Comparison of ENCODE assay signal across 10 cellular contexts in the genomic region with DNA sequence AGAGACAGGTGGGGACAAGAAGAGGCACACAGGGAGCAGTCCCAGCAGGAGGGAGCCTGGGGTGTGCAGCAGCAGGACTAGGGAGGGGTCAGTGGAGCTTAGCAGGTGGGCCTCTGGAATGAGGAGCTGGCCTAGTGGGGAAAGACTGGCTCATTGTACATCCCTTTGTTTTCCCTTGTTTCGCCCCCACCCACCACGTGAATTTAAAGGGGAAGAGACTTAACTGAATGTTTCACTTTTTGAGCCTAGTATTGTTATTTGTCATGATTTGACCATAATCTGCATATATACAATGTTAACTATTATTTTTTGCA.
A peak's percentile ranks its signal among the peaks of the same experiment; 100 is the strongest.
DNase-seq lines count a peak whose midpoint lies in the region; ATAC-seq, FAIRE-seq and TF ChIP-seq lines count a peak whose summit lies in the region.
"Had no signal": no experiment of that assay in that cellular context is flagged by ENCODE, and none has a peak within 500 bp of the region (broad histone marks: within the 10 kb centered on the region; RNA-seq: fewer than 3 reads in every experiment).

No MANE protein-coding gene starts in this region.

- H3K79me2 ChIP-seq in DND-41 (ENCODE audit: insufficient read depth, low read length) = no peaks in the 10 kb centered on the region
- H3K79me2 ChIP-seq in OCI-LY3 (ENCODE audit: low read length) = no peaks in the 10 kb centered on the region

- H3K9ac ChIP-seq in DND-41 (ENCODE audit: low read depth, low read length) (no peak overlapping the region), OCI-LY3 (ENCODE audit: low read length) (no peak overlapping the region)

- no peak overlapping the region for H3K4me2 ChIP-seq in DND-41 (ENCODE audit: insufficient read depth, low read length)
- 0 out of 2 replicates have a peak overlapping the region, but pooled peaks have one; percentile 54 for H3K4me2 ChIP-seq in OCI-LY3 (ENCODE audit: low read length)

- DNase-seq in DND-41 = no peak
- peak; percentile 36 to 52 for DNase-seq in dermis microvascular lymphatic vessel endothelial cell (ENCODE audit: low read depth in 2 of 2)
- no peak for DNase-seq in gastrocnemius medialis
- no peak for DNase-seq in body of pancreas
- DNase-seq in NK-92 (lab: John Stamatoyannopoulos, UW; ENCODE audit: unreplicated experiment) = no peak
- DNase-seq in RCC 7860 (ENCODE audit: low spot score) = no peak
- DNase-seq: activated effector memory CD4-positive, alpha-beta T cell treated with Interleukin-2 at 50 U/mL for 16 hours had no signal

- TF ChIP-seq CTCF in DND-41 (IDR thresholded peaks at IDR 0.05; ENCODE audit: borderline replicate concordance, extremely low read depth, low read length, poor library complexity, severe bottlenecking) (no peak), OCI-LY3 (IDR thresholded peaks at IDR 0.05; ENCODE audit: low read depth, low read length) (no peak), gastrocnemius medialis (IDR thresholded peaks at IDR 0.05 in 4 of 5, conservative IDR thresholded peaks at IDR 0.05 in 1 of 5) (no peak), body of pancreas (IDR thresholded peaks at IDR 0.05) (no peak)

- ATAC-seq in DND-41 (ENCODE audit: insufficient read depth, low read depth) (no peak), gastrocnemius medialis (no peak), body of pancreas (no peak), GM21423 (IDR thresholded peaks at IDR 0.05; ENCODE audit: unreplicated experiment) (no peak)

- in situ Hi-C loops in gastrocnemius medialis (cut with MboI; ENCODE audit: low sequenced_read_pairs in 4 of 4) = no loop called here

- H3K4me1 ChIP-seq in DND-41 (ENCODE audit: insufficient read depth, low read length) (peaks cover 59% of the 10 kb centered on the region), OCI-LY3 (ENCODE audit: low read length) (peaks cover 38% of the 10 kb centered on the region), gastrocnemius medialis (peaks cover 40 to 68% of the 10 kb centered on the region in 2 donors), body of pancreas (peaks cover 30% of the 10 kb centered on the region)

- H4K20me1 ChIP-seq in DND-41 (ENCODE audit: insufficient read depth, low read length) (no peaks in the 10 kb centered on the region), OCI-LY3 (ENCODE audit: insufficient read depth, low read length) (peaks cover 24% of the 10 kb centered on the region)

- intact Hi-C loops in gastrocnemius medialis (cut with DNase I; ENCODE audit: low total_unique reads) (no loop called here), body of pancreas (cut with DNase I) (no loop called here)

- no peak overlapping the region for H3K4me3 ChIP-seq in DND-41 (ENCODE audit: low read depth in 1 of 2, low read length in 2 of 2)
- no peak overlapping the region for H3K4me3 ChIP-seq in OCI-LY3 (ENCODE audit: low read length)
- no peak overlapping the region for H3K4me3 ChIP-seq in gastrocnemius medialis
- no peak overlapping the region for H3K4me3 ChIP-seq in body of pancreas

- WGBS in body of pancreas, 2 donors = 81 to 92% methylated on average over 2 of the region's 2 CpGs

- H3K27ac ChIP-seq in DND-41 (ENCODE audit: low read length) = peak overlapping the region; percentile 56
- no peak overlapping the region for H3K27ac ChIP-seq in OCI-LY3 (ENCODE audit: low read length)
- peak overlapping the region in 3 of 4 donors; percentile 69 to 86 (median 79) for H3K27ac ChIP-seq in gastrocnemius medialis
- H3K27ac ChIP-seq in body of pancreas = no peak overlapping the region

- TF ChIP-seq POLR2A in gastrocnemius medialis (IDR thresholded peaks at IDR 0.05) (no peak), body of pancreas (IDR thresholded peaks at IDR 0.05) (no peak)

- H3K9me3 ChIP-seq in DND-41 (ENCODE audit: insufficient read depth, low read length, severe bottlenecking) = no peaks in the 10 kb centered on the region
- no peaks in the 10 kb centered on the region for H3K9me3 ChIP-seq in OCI-LY3 (ENCODE audit: insufficient read depth, low read length)
- H3K9me3 ChIP-seq in gastrocnemius medialis = no peaks in the 10 kb centered on the region
- H3K9me3 ChIP-seq in body of pancreas = no peaks in the 10 kb centered on the region

- H2AFZ ChIP-seq in DND-41 (ENCODE audit: low read depth, low read length) (no peak overlapping the region), OCI-LY3 (ENCODE audit: low read depth, low read length) (no peak overlapping the region)

- H3K27me3 ChIP-seq in DND-41 (ENCODE audit: insufficient read depth, low read length, poor library complexity) = no peaks in the 10 kb centered on the region
- H3K27me3 ChIP-seq in OCI-LY3 (ENCODE audit: low read depth, low read length) = no peaks in the 10 kb centered on the region
- H3K27me3 ChIP-seq in gastrocnemius medialis = no peaks in the 10 kb centered on the region
- H3K27me3 ChIP-seq in body of pancreas = no peaks in the 10 kb centered on the region

- H3K36me3 ChIP-seq in DND-41 (ENCODE audit: insufficient read depth, low read length) (peaks cover 4% of the 10 kb centered on the region; the same call in 1 of the 2 replicates), OCI-LY3 (replicated peaks; ENCODE audit: low read depth, low read length) (peaks cover 3% of the 10 kb centered on the region), gastrocnemius medialis (no peaks in the 10 kb centered on the region), body of pancreas (replicated peaks in 1 of 2; ENCODE audit: insufficient read depth in 1 of 2, low read depth in 2 of 2) (no peaks in the 10 kb centered on the region)

- no peak for FAIRE-seq in RCC 7860 (lab: Jason Lieb, UNC)
- FAIRE-seq: HTR-8/SVneo had no signal

Comparison
In these comparisons a context has a peak if more than half of its experiments do, and no peak if none do; other contexts are left out.
1. DNase-seq: peak in dermis microvascular lymphatic vessel endothelial cell (2 of 2); none in DND-41 (single experiment), gastrocnemius medialis (0 of 2), body of pancreas (0 of 4), NK-92 (single experiment) and RCC 7860 (single experiment).
2. H3K27ac ChIP-seq: peak in DND-41 (single experiment) and gastrocnemius medialis (3 of 4); none in OCI-LY3 (single experiment) and body of pancreas (0 of 4).